In genomic region chr22:20289182-20290044, GRCh38 we compare ENCODE assay signal across 2 cellular contexts. TPM values are rescaled to one million over a fixed set of nuclear protein-coding genes. Genes with fewer than 3 reads are reported as not detected.
"Had no signal": no experiment of that assay in that cellular context is flagged by ENCODE, and none has a peak within 500 bp of the region (broad histone marks: within the 10 kb centered on the region; RNA-seq: fewer than 3 reads in every experiment).

No MANE protein-coding gene starts in this region.

RNA-seq across cellular contexts. Expression of gene RTN4R, which starts 21.3 kb away (rescaled TPM):
- total RNA-seq: GM23248 had no signal
- polyA plus RNA-seq: IgD-negative memory B cell had no signal
